In genomic region chr16:89319628-89319882, GRCh38 we compare ENCODE assay signal across 1 cellular context.
TF ChIP-seq lines count a peak whose summit lies in the region.

No MANE protein-coding gene starts in this region.

TF ChIP-seq in A549, 52 proteins besides CTCF, POLR2A, EP300 and RAD21 (continued from another document):
- TF ChIP-seq USF2 (IDR thresholded peaks at IDR 0.05) (no peak), HOXB5 (CRISPR knock-in tag; IDR thresholded peaks at IDR 0.05) (no peak), POLR2AphosphoS2 (conservative IDR thresholded peaks at IDR 0.05; ENCODE audit: low read length) (no peak), CEBPB (IDR thresholded peaks at IDR 0.05) (no peak), RFX5 (IDR thresholded peaks at IDR 0.05) (no peak), KDM5A (IDR thresholded peaks at IDR 0.05) (no peak), PHF8 (IDR thresholded peaks at IDR 0.05; ENCODE audit: borderline replicate concordance, low read depth) (no peak), NPAS2 (CRISPR knock-in tag; IDR thresholded peaks at IDR 0.05; ENCODE audit: borderline replicate concordance) (no peak), ESRRA (IDR thresholded peaks at IDR 0.05; ENCODE audit: borderline replicate concordance, low read length) (no peak), SREBF2 (IDR thresholded peaks at IDR 0.05) (no peak), REST (IDR thresholded peaks at IDR 0.05) (no peak)
